9 cellular contexts compared by ENCODE assay signal in the genomic region with DNA sequence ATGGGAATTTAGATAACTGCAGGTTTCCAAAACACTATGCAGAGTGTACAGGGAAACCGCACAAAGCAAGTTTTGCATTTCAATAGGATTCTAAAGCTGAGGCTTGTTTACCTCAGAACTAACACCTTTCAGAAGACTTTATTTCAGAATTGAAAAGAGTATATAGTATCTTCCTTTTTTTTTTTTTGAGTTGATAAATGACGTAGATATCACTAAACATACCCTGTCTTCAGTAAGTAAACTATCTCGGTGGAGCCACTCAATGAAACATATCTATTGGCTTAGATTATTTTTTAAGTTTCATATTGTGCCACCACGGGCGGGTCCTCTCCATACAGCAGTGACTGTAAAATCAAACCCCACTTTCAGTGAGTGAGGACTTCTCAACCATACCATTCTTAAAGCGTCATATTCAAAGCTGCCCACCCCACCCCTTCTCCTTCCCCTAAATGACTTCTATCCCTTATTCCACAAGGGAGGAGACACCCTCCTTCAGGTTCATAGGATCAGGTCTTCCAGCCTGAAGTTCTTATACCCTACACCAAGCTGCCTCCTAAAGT. TPM values are rescaled to one million over a fixed set of nuclear protein-coding genes. Genes with fewer than 3 reads are reported as not detected.
A peak's percentile ranks its signal among the peaks of the same experiment; 100 is the strongest.
DNase-seq lines count a peak whose midpoint lies in the region; ATAC-seq and TF ChIP-seq lines count a peak whose summit lies in the region.
"Had no signal": no experiment of that assay in that cellular context is flagged by ENCODE, and none has a peak within 500 bp of the region (broad histone marks: within the 10 kb centered on the region; RNA-seq: fewer than 3 reads in every experiment).

No MANE protein-coding gene starts in this region.

- H3K9me3 ChIP-seq in lower lobe of right lung (no peaks in the 10 kb centered on the region), tibial artery (no peaks in the 10 kb centered on the region), mucosa of descending colon (no peaks in the 10 kb centered on the region)

- DNase-seq in activated naive CD4-positive, alpha-beta T cell treated with anti-CD3 and anti-CD28 coated beads, Interleukin-2, amount 10 ng/mL, durations not matched to agents 7 days and 5 days, result peak; percentile 24
- DNase-seq in activated naive CD4-positive, alpha-beta T cell (lab: John Stamatoyannopoulos, UW), result no peak
- peak; percentile 23 for DNase-seq in activated CD4-positive, alpha-beta memory T cell treated with anti-CD3 and anti-CD28 coated beads for 36 hours
- no peak for DNase-seq in lower lobe of right lung
- DNase-seq in tibial artery, result no peak
- no peak for DNase-seq in dorsolateral prefrontal cortex
- no peak for DNase-seq in mucosa of descending colon
- DNase-seq in HEK293T (ENCODE audit: extremely low spot score), result no peak
- DNase-seq: NCI-H2081 treated with DMSO at 0.1 percent for 48 hours had no signal

- no peak for ATAC-seq in lower lobe of right lung
- ATAC-seq in mucosa of descending colon, result no peak

- no peaks in the 10 kb centered on the region for H3K27me3 ChIP-seq in lower lobe of right lung (ENCODE audit: low read depth)
- H3K27me3 ChIP-seq in tibial artery, result no peaks in the 10 kb centered on the region
- H3K27me3 ChIP-seq in dorsolateral prefrontal cortex, result no peaks in the 10 kb centered on the region

- H3K4me3 ChIP-seq in lower lobe of right lung, result no peak overlapping the region
- H3K4me3 ChIP-seq in tibial artery, result no peak overlapping the region
- H3K4me3 ChIP-seq in dorsolateral prefrontal cortex, result no peak overlapping the region
- no peak overlapping the region for H3K4me3 ChIP-seq in mucosa of descending colon

- no peak for TF ChIP-seq CTCF in lower lobe of right lung (IDR thresholded peaks at IDR 0.05)
- TF ChIP-seq CTCF in tibial artery (IDR thresholded peaks at IDR 0.05), result no peak
- no peak for TF ChIP-seq CTCF in dorsolateral prefrontal cortex (IDR thresholded peaks at IDR 0.05 in 54 of 56, conservative IDR thresholded peaks at IDR 0.05 in 2 of 56; ENCODE audit: low read depth in 1 of 56, partially characterized antibody in 56 of 56)
- TF ChIP-seq CTCF in mucosa of descending colon (IDR thresholded peaks at IDR 0.05), result no peak

- peak overlapping the region; percentile 62 for H3K4me3 Mint-ChIP-seq in activated naive CD4-positive, alpha-beta T cell treated with anti-CD3 and anti-CD28 coated beads, Interleukin-2, amount 10 ng/mL, durations not matched to agents 7 days and 5 days
- H3K4me3 Mint-ChIP-seq in activated CD4-positive, alpha-beta memory T cell treated with anti-CD3 and anti-CD28 coated beads for 36 hours, result peak overlapping the region; percentile 53

- H3K9me3 Mint-ChIP-seq in activated naive CD4-positive, alpha-beta T cell treated with anti-CD3 and anti-CD28 coated beads, Interleukin-2, amount 10 ng/mL, durations not matched to agents 7 days and 5 days, result no peaks in the 10 kb centered on the region
- H3K9me3 Mint-ChIP-seq in activated CD4-positive, alpha-beta memory T cell treated with anti-CD3 and anti-CD28 coated beads for 36 hours, result no peaks in the 10 kb centered on the region

- peak overlapping the region; percentile 95 for H3K27ac Mint-ChIP-seq in activated naive CD4-positive, alpha-beta T cell treated with anti-CD3 and anti-CD28 coated beads, Interleukin-2, amount 10 ng/mL, durations not matched to agents 7 days and 5 days
- peak overlapping the region; percentile 80 for H3K27ac Mint-ChIP-seq in activated CD4-positive, alpha-beta memory T cell treated with anti-CD3 and anti-CD28 coated beads for 36 hours

- H3K4me1 ChIP-seq in lower lobe of right lung, result peaks cover 26% of the 10 kb centered on the region
- peaks cover 0 to 17% (median 6%) of the 10 kb centered on the region in 4 donors for H3K4me1 ChIP-seq in tibial artery
- H3K4me1 ChIP-seq in mucosa of descending colon (ENCODE audit: low read depth), result peaks cover 17% of the 10 kb centered on the region

- POLR2A ChIA-PET in activated CD4-positive, alpha-beta memory T cell treated with anti-CD3 and anti-CD28 coated beads for 36 hours (lab: Charles Lee), result interaction anchor here (0.6 to 5.6 kb wide), 2 partner anchors 108 to 161 kb away, joined by 4 to 79 read pairs; no protein-coding TSS in a partner anchor
- POLR2A ChIA-PET in HEK293T (lab: Yijun Ruan, JAX), result interaction anchor here (2.7 kb wide), 1 partner anchor 160 kb away, joined by 23 read pairs; no protein-coding TSS in a partner anchor

- H3K36me3 Mint-ChIP-seq in activated naive CD4-positive, alpha-beta T cell treated with anti-CD3 and anti-CD28 coated beads, Interleukin-2, amount 10 ng/mL, durations not matched to agents 7 days and 5 days, result peaks cover 6% of the 10 kb centered on the region
- peaks cover 2% of the 10 kb centered on the region for H3K36me3 Mint-ChIP-seq in activated CD4-positive, alpha-beta memory T cell treated with anti-CD3 and anti-CD28 coated beads for 36 hours

- H3K36me3 ChIP-seq in lower lobe of right lung, result no peaks in the 10 kb centered on the region
- H3K36me3 ChIP-seq in tibial artery, result no peaks in the 10 kb centered on the region
- no peaks in the 10 kb centered on the region for H3K36me3 ChIP-seq in mucosa of descending colon (ENCODE audit: low read depth)

- H3K27ac ChIP-seq in lower lobe of right lung, result peak overlapping the region; percentile 94
- peak overlapping the region; percentile 92 to 99 for H3K27ac ChIP-seq in tibial artery
- H3K27ac ChIP-seq in dorsolateral prefrontal cortex, result peak overlapping the region in 26 of 59 donors; percentile 9 to 97 (median 74)

- H3K4me1 Mint-ChIP-seq in activated naive CD4-positive, alpha-beta T cell treated with anti-CD3 and anti-CD28 coated beads, Interleukin-2, amount 10 ng/mL, durations not matched to agents 7 days and 5 days, result peaks cover 63% of the 10 kb centered on the region
- peaks cover 42% of the 10 kb centered on the region for H3K4me1 Mint-ChIP-seq in activated CD4-positive, alpha-beta memory T cell treated with anti-CD3 and anti-CD28 coated beads for 36 hours (ENCODE audit: low read depth)

- CTCF ChIA-PET in activated naive CD4-positive, alpha-beta T cell treated with anti-CD3 and anti-CD28 coated beads, Interleukin-2, amount 10 ng/mL, durations not matched to agents 7 days and 5 days (lab: Charles Lee), result interaction anchor here (0.9 to 3.5 kb wide), 3 partner anchors 11 to 161 kb away, joined by 3 to 21 read pairs (median 7); no protein-coding TSS in a partner anchor
- CTCF ChIA-PET in activated CD4-positive, alpha-beta memory T cell treated with anti-CD3 and anti-CD28 coated beads for 36 hours (lab: Charles Lee), result interaction anchor here (0.6 to 1.9 kb wide), 2 partner anchors 147 to 1193 kb away, joined by 3 to 4 read pairs; no protein-coding TSS in a partner anchor
- CTCF ChIA-PET in HEK293T (lab: Yijun Ruan, JAX), result interaction anchor here (0.6 kb wide), 1 partner anchor 1177 kb away, joined by 3 read pairs; no protein-coding TSS in a partner anchor

- intact Hi-C loops in activated CD4-positive, alpha-beta memory T cell treated with anti-CD3 and anti-CD28 coated beads for 36 hours (cut with micrococcal nuclease), result loop anchor here (2.0 to 5.0 kb wide), 4 partner anchors 116 to 1948 kb away; a partner anchor contains a TSS
- intact Hi-C loops in lower lobe of right lung (cut with DNase I) (loop anchor here (5.0 to 10.0 kb wide), 2 partner anchors 144 to 158 kb away; no protein-coding TSS in a partner anchor), tibial artery (cut with DNase I; ENCODE audit: low total_unique reads) (loop anchor here (10.0 kb wide), 3 partner anchors 396 to 1126 kb away; no protein-coding TSS in a partner anchor), dorsolateral prefrontal cortex (cut with DNase I) (loop anchor here (5.0 to 10.0 kb wide), 3 partner anchors 293 to 1183 kb away; no protein-coding TSS in a partner anchor), mucosa of descending colon (cut with DNase I, micrococcal nuclease) (loop anchor here (5.0 to 10.0 kb wide), 4 partner anchors 134 to 1186 kb away; no protein-coding TSS in a partner anchor)

- no peaks in the 10 kb centered on the region for H3K27me3 Mint-ChIP-seq in activated naive CD4-positive, alpha-beta T cell treated with anti-CD3 and anti-CD28 coated beads, Interleukin-2, amount 10 ng/mL, durations not matched to agents 7 days and 5 days
- no peaks in the 10 kb centered on the region for H3K27me3 Mint-ChIP-seq in activated CD4-positive, alpha-beta memory T cell treated with anti-CD3 and anti-CD28 coated beads for 36 hours

TF ChIP-seq in HEK293T, 16 proteins besides CTCF, POLR2A, EP300 and RAD21:
- TF ChIP-seq HDGF (IDR thresholded peaks at IDR 0.05; ENCODE audit: borderline replicate concordance), result no peak
- no peak for TF ChIP-seq L3MBTL2 (conservative IDR thresholded peaks at IDR 0.05)
- no peak for TF ChIP-seq NFRKB (IDR thresholded peaks at IDR 0.05)
- no peak for TF ChIP-seq SP1 (IDR thresholded peaks at IDR 0.05)
- TF ChIP-seq ELF4 (IDR thresholded peaks at IDR 0.05), result no peak
- no peak for TF ChIP-seq FOXM1 (IDR thresholded peaks at IDR 0.05; ENCODE audit: borderline replicate concordance)
- no peak for TF ChIP-seq LEF1 (IDR thresholded peaks at IDR 0.05; ENCODE audit: borderline replicate concordance)
- TF ChIP-seq ZNF384 (IDR thresholded peaks at IDR 0.05), result no peak
- no peak for TF ChIP-seq FOXA1 (IDR thresholded peaks at IDR 0.05)
- no peak for TF ChIP-seq TARDBP (IDR thresholded peaks at IDR 0.05)
- no peak for TF ChIP-seq BHLHE40 (IDR thresholded peaks at IDR 0.05; ENCODE audit: borderline replicate concordance)
- TF ChIP-seq SUZ12 (IDR thresholded peaks at IDR 0.05), result no peak
- no peak for TF ChIP-seq FOXK2 (IDR thresholded peaks at IDR 0.05)

RNA-seq across cellular contexts. Expression of a gene that starts 2.0 kb away (rescaled TPM):
- 100 to 1,000 TPM; 158 to 167 TPM for total RNA-seq in activated CD4-positive, alpha-beta memory T cell treated with anti-CD3 and anti-CD28 coated beads for 36 hours
- 160 TPM for total RNA-seq in lower lobe of right lung
- total RNA-seq in dorsolateral prefrontal cortex, result 100 to 1,000 TPM; 104 to 240 (median 165) TPM
- 100 to 1,000 TPM; 175 to 200 (median 178) TPM for total RNA-seq in mucosa of descending colon

Comparison
In these comparisons a context has a peak if more than half of its experiments do, and no peak if none do; other contexts are left out.
1. DNase-seq: peak in activated naive CD4-positive, alpha-beta T cell treated with anti-CD3 and anti-CD28 coated beads, Interleukin-2, amount 10 ng/mL, durations not matched to agents 7 days and 5 days (single experiment) and activated CD4-positive, alpha-beta memory T cell treated with anti-CD3 and anti-CD28 coated beads for 36 hours (single experiment); none in activated naive CD4-positive, alpha-beta T cell (0 of 4), lower lobe of right lung (single experiment), tibial artery (0 of 2), dorsolateral prefrontal cortex (0 of 10), mucosa of descending colon (0 of 3) and HEK293T (single experiment).